36 cellular contexts compared by ENCODE assay signal in genomic region chr5:173481821-173482220, GRCh38.
"Had no signal": no experiment of that assay in that cellular context is flagged by ENCODE, and none has a peak within 500 bp of the region (broad histone marks: within the 10 kb centered on the region; RNA-seq: fewer than 3 reads in every experiment).

No MANE protein-coding gene starts in this region.

- H3K9me3 Mint-ChIP-seq: activated naive CD4-positive, alpha-beta T cell treated with anti-CD3 and anti-CD28 coated beads for 36 hours; activated naive CD4-positive, alpha-beta T cell treated with anti-CD3 and anti-CD28 coated beads, Interleukin-2, amount 10 ng/mL, durations not matched to agents 7 days and 5 days; activated naive CD4-positive, alpha-beta T cell treated with anti-CD3 and anti-CD28 coated beads, Interleukin-2, amount 50 U/mL, for 24 hours; activated naive CD4-positive, alpha-beta T cell treated with anti-CD3 and anti-CD28 coated beads, Interleukin-2, amount 50 U/mL, for 72 hours; activated naive CD8-positive, alpha-beta T cell treated with anti-CD3 and anti-CD28 coated beads for 36 hours; activated naive CD8-positive, alpha-beta T cell treated with anti-CD3 and anti-CD28 coated beads, Interleukin-2, amount 10 ng/mL, durations not matched to agents 7 days and 5 days; activated naive CD8-positive, alpha-beta T cell treated with anti-CD3 and anti-CD28 coated beads, Interleukin-2, amount 50 U/mL, for 24 hours; activated T-cell treated with anti-CD3 and anti-CD28 coated beads, Interleukin-2, amount 50 U/mL, for 4 hours; activated T-helper 1 cell treated with anti-CD3 and anti-CD28 coated beads, Interleukin-12 subunit alpha, Interleukin-12 subunit beta, Interleukin-2, Interleukin-4 antibody, amounts not matched to agents 30 ng/mL and 10 ng/mL and 1 ng/mL, durations not matched to agents 14 hours and 24 hours and 36 hours; activated T-helper 17 cell treated with anti-CD3 and anti-CD28 coated beads, Interleukin-2, amount 50 U/mL, for 72 hours; activated T-helper 2 cell treated with anti-CD3 and anti-CD28 coated beads, Interferon-gamma antibody, Interleukin-2, Interleukin-4, amounts not matched to agents 10 μg/mL and 5 μg/mL and 100 μg/mL, durations not matched to agents 14 hours and 24 hours and 36 hours; central memory CD8-positive, alpha-beta T cell had no signal

- H3K4me1 ChIP-seq: adrenal gland, body of pancreas, colonic mucosa had no signal

- H3K27me3 Mint-ChIP-seq: activated naive CD4-positive, alpha-beta T cell treated with anti-CD3 and anti-CD28 coated beads, Interleukin-2, amount 10 ng/mL, durations not matched to agents 7 days and 5 days; activated naive CD8-positive, alpha-beta T cell treated with anti-CD3 and anti-CD28 coated beads, Interleukin-2, amount 50 U/mL, for 24 hours had no signal

- H3K27me3 ChIP-seq: adrenal gland, ascending aorta, body of pancreas, brain microvascular endothelial cell, cardiac muscle cell, colonic mucosa had no signal

- H3K36me3 ChIP-seq: adrenal gland, ascending aorta, brain microvascular endothelial cell, cardiac muscle cell, colonic mucosa had no signal

- H3K27ac ChIP-seq: adrenal gland, ascending aorta, body of pancreas, brain microvascular endothelial cell, cardiac muscle cell, colonic mucosa had no signal

- H3K4me3 Mint-ChIP-seq: activated naive CD4-positive, alpha-beta T cell treated with anti-CD3 and anti-CD28 coated beads for 36 hours; activated naive CD4-positive, alpha-beta T cell treated with anti-CD3 and anti-CD28 coated beads, Interleukin-2, amount 10 ng/mL, durations not matched to agents 7 days and 5 days; activated naive CD4-positive, alpha-beta T cell treated with anti-CD3 and anti-CD28 coated beads, Interleukin-2, amount 50 U/mL, for 24 hours; activated naive CD8-positive, alpha-beta T cell; activated naive CD8-positive, alpha-beta T cell treated with anti-CD3 and anti-CD28 coated beads for 36 hours; activated naive CD8-positive, alpha-beta T cell treated with anti-CD3 and anti-CD28 coated beads, Interleukin-2, amount 10 ng/mL, durations not matched to agents 7 days and 5 days; activated naive CD8-positive, alpha-beta T cell treated with anti-CD3 and anti-CD28 coated beads, Interleukin-2, amount 50 U/mL, for 24 hours; activated T-cell treated with anti-CD3 and anti-CD28 coated beads, Interleukin-2, amount 50 U/mL, for 4 hours; activated T-cell treated with anti-CD3 and anti-CD28 coated beads, Interleukin-2, amount 50 U/mL, for 72 hours; activated T-helper 1 cell treated with anti-CD3 and anti-CD28 coated beads, Interleukin-12 subunit alpha, Interleukin-12 subunit beta, Interleukin-2, Interleukin-4 antibody, amounts not matched to agents 30 ng/mL and 10 ng/mL and 1 ng/mL, durations not matched to agents 14 hours and 24 hours and 36 hours; activated T-helper 17 cell treated with anti-CD3 and anti-CD28 coated beads, Interleukin-2, amount 50 U/mL, for 72 hours; brain; central memory CD8-positive, alpha-beta T cell had no signal

- ATAC-seq: activated naive CD4-positive, alpha-beta T cell treated with anti-CD3 and anti-CD28 coated beads, Interleukin-2, amount 50 U/mL, for 72 hours; activated naive CD8-positive, alpha-beta T cell treated with anti-CD3 and anti-CD28 coated beads, Interleukin-2, amount 50 U/mL, for 24 hours; activated T-cell treated with anti-CD3 and anti-CD28 coated beads, Interleukin-2, amount 50 U/mL, for 4 hours; activated T-cell treated with anti-CD3 and anti-CD28 coated beads, Interleukin-2, amount 50 U/mL, for 72 hours; activated T-helper 17 cell treated with anti-CD3 and anti-CD28 coated beads, Interleukin-2, amount 50 U/mL, for 72 hours; body of pancreas had no signal

- DNase-seq: activated effector memory CD4-positive, alpha-beta T cell treated with anti-CD3 and anti-CD28 coated beads, Interleukin-2, amount 50 U/mL, for 16 hours; activated effector memory CD4-positive, alpha-beta T cell treated with Interleukin-2 at 50 U/mL for 16 hours; activated gamma-delta T cell; activated gamma-delta T cell treated with Interleukin-2 at 50 U/mL for 16 hours; activated naive CD4-positive, alpha-beta T cell; activated naive CD4-positive, alpha-beta T cell treated with anti-CD3 and anti-CD28 coated beads for 36 hours; activated naive CD4-positive, alpha-beta T cell treated with anti-CD3 and anti-CD28 coated beads, Interleukin-2, amount 10 ng/mL, durations not matched to agents 7 days and 5 days; activated naive CD4-positive, alpha-beta T cell treated with anti-CD3 and anti-CD28 coated beads, Interleukin-2, amount 50 U/mL, for 16 hours; activated naive CD4-positive, alpha-beta T cell treated with Interleukin-2 at 50 U/mL for 16 hours; activated naive CD8-positive, alpha-beta T cell treated with anti-CD3 and anti-CD28 coated beads for 36 hours; activated naive CD8-positive, alpha-beta T cell treated with anti-CD3 and anti-CD28 coated beads, Interleukin-2, amount 10 ng/mL, durations not matched to agents 7 days and 5 days; activated naive CD8-positive, alpha-beta T cell treated with anti-CD3 and anti-CD28 coated beads, Interleukin-2, amount 50 U/mL, for 24 hours; activated T-cell treated with anti-CD3 and anti-CD28 coated beads, Interleukin-2, amount 50 U/mL, for 4 hours; activated T-cell treated with anti-CD3 and anti-CD28 coated beads, Interleukin-2, amount 50 U/mL, for 48 hours; activated T-cell treated with anti-CD3 and anti-CD28 coated beads, Interleukin-2, amount 50 U/mL, for 72 hours; adrenal gland; amniotic stem cell; amygdala; anterior cingulate cortex; aorta; body of pancreas; brain microvascular endothelial cell; caudate nucleus; central memory CD4-positive, alpha-beta T cell; cerebellar nuclear complex; colonic mucosa had no signal

- H3K27ac Mint-ChIP-seq: activated naive CD4-positive, alpha-beta T cell treated with anti-CD3 and anti-CD28 coated beads for 36 hours; activated naive CD4-positive, alpha-beta T cell treated with anti-CD3 and anti-CD28 coated beads, Interleukin-2, amount 10 ng/mL, durations not matched to agents 7 days and 5 days; activated naive CD4-positive, alpha-beta T cell treated with anti-CD3 and anti-CD28 coated beads, Interleukin-2, amount 50 U/mL, for 24 hours; activated naive CD4-positive, alpha-beta T cell treated with anti-CD3 and anti-CD28 coated beads, Interleukin-2, amount 50 U/mL, for 72 hours; activated naive CD8-positive, alpha-beta T cell; activated naive CD8-positive, alpha-beta T cell treated with anti-CD3 and anti-CD28 coated beads for 36 hours; activated naive CD8-positive, alpha-beta T cell treated with anti-CD3 and anti-CD28 coated beads, Interleukin-2, amount 10 ng/mL, durations not matched to agents 7 days and 5 days; activated naive CD8-positive, alpha-beta T cell treated with anti-CD3 and anti-CD28 coated beads, Interleukin-2, amount 50 U/mL, for 24 hours; activated T-cell treated with anti-CD3 and anti-CD28 coated beads, Interleukin-2, amount 50 U/mL, for 72 hours; activated T-helper 1 cell treated with anti-CD3 and anti-CD28 coated beads, Interleukin-12 subunit alpha, Interleukin-12 subunit beta, Interleukin-2, Interleukin-4 antibody, amounts not matched to agents 30 ng/mL and 10 ng/mL and 1 ng/mL, durations not matched to agents 14 hours and 24 hours and 36 hours; activated T-helper 17 cell treated with anti-CD3 and anti-CD28 coated beads, Interleukin-2, amount 50 U/mL, for 72 hours; activated T-helper 2 cell treated with anti-CD3 and anti-CD28 coated beads, Interferon-gamma antibody, Interleukin-2, Interleukin-4, amounts not matched to agents 10 μg/mL and 5 μg/mL and 100 μg/mL, durations not matched to agents 14 hours and 24 hours and 36 hours; brain had no signal

- H3K9me3 ChIP-seq: adrenal gland, ascending aorta, body of pancreas, colonic mucosa had no signal

- H3K36me3 Mint-ChIP-seq: activated naive CD4-positive, alpha-beta T cell treated with anti-CD3 and anti-CD28 coated beads, Interleukin-2, amount 10 ng/mL, durations not matched to agents 7 days and 5 days; activated naive CD4-positive, alpha-beta T cell treated with anti-CD3 and anti-CD28 coated beads, Interleukin-2, amount 50 U/mL, for 24 hours; activated naive CD4-positive, alpha-beta T cell treated with anti-CD3 and anti-CD28 coated beads, Interleukin-2, amount 50 U/mL, for 72 hours; activated naive CD8-positive, alpha-beta T cell; activated naive CD8-positive, alpha-beta T cell treated with anti-CD3 and anti-CD28 coated beads for 36 hours; activated naive CD8-positive, alpha-beta T cell treated with anti-CD3 and anti-CD28 coated beads, Interleukin-2, amount 10 ng/mL, durations not matched to agents 7 days and 5 days; brain had no signal

- H3K4me3 ChIP-seq: adrenal gland, ascending aorta, body of pancreas, cardiac muscle cell, colonic mucosa had no signal

- H3K4me1 Mint-ChIP-seq: activated naive CD4-positive, alpha-beta T cell treated with anti-CD3 and anti-CD28 coated beads, Interleukin-2, amount 10 ng/mL, durations not matched to agents 7 days and 5 days; activated naive CD4-positive, alpha-beta T cell treated with anti-CD3 and anti-CD28 coated beads, Interleukin-2, amount 50 U/mL, for 24 hours; activated naive CD8-positive, alpha-beta T cell treated with anti-CD3 and anti-CD28 coated beads for 36 hours; activated naive CD8-positive, alpha-beta T cell treated with anti-CD3 and anti-CD28 coated beads, Interleukin-2, amount 10 ng/mL, durations not matched to agents 7 days and 5 days; activated naive CD8-positive, alpha-beta T cell treated with anti-CD3 and anti-CD28 coated beads, Interleukin-2, amount 50 U/mL, for 24 hours; activated T-helper 17 cell treated with anti-CD3 and anti-CD28 coated beads, Interleukin-2, amount 50 U/mL, for 72 hours; central memory CD8-positive, alpha-beta T cell had no signal
